In genomic region chr12:75560167-75560566, GRCh38 we compare ENCODE assay signal across 8 cellular contexts. TPM values are rescaled to one million over a fixed set of nuclear protein-coding genes. Genes with fewer than 3 reads are reported as not detected.
DNase-seq lines count a peak whose midpoint lies in the region; ATAC-seq and TF ChIP-seq lines count a peak whose summit lies in the region.

No MANE protein-coding gene starts in this region.

- ATAC-seq in body of pancreas (peak; percentile 80), GM21360 (IDR thresholded peaks at IDR 0.05; ENCODE audit: unreplicated experiment) (no peak)

- H3K9me3 ChIP-seq in body of pancreas, result no peaks in the 10 kb centered on the region

- in situ Hi-C loops in KBM-7 (cut with MboI; ENCODE audit: low pct_unique_long_range_greater_than_20kb, low sequenced_read_pairs), result no loop called here

- no peaks in the 10 kb centered on the region for H3K27me3 ChIP-seq in body of pancreas

- intact Hi-C loops in body of pancreas (cut with DNase I), result no loop called here

- 7 to 12% methylated on average over 2 of the region's 2 CpGs for WGBS in body of pancreas, 2 donors

- H3K4me3 ChIP-seq in body of pancreas, result no peak overlapping the region

- TF ChIP-seq POLR2A in body of pancreas (IDR thresholded peaks at IDR 0.05), result no peak

- H3K4me1 ChIP-seq in body of pancreas, result peaks cover 4% of the 10 kb centered on the region

- TF ChIP-seq CTCF in body of pancreas (IDR thresholded peaks at IDR 0.05), result peak in 6 of 7 experiments; percentile 21 to 65 (median 60)

- no peak overlapping the region for H3K27ac ChIP-seq in body of pancreas

- no peaks in the 10 kb centered on the region for H3K36me3 ChIP-seq in body of pancreas (replicated peaks in 1 of 2; ENCODE audit: insufficient read depth in 1 of 2, low read depth in 2 of 2)

- DNase-seq in DMS53 (lab: John Stamatoyannopoulos, UW) (peak; percentile 75), KBM-7 (peak; percentile 14), body of pancreas (peak in 1 of 4 donors; percentile 6), medulla oblongata (ENCODE audit: extremely low spot score) (peak; percentile 67), SHP77 treated with DMSO at 0.1 percent for 48 hours (lab: John Stamatoyannopoulos, UW) (no peak), GM19238 (ENCODE audit: insufficient read length, low spot score) (no peak), GF-D8 (lab: John Stamatoyannopoulos, UW) (no peak)

RNA-seq across cellular contexts. Expression of gene KRR1, which starts 48.8 kb away (rescaled TPM):
- total RNA-seq in body of pancreas, result 10 to 100 TPM in 1 of 2 donors, 1 to 10 TPM in 1; 9.3 to 33.9 TPM

Comparison
In these comparisons a context has a peak if more than half of its experiments do, and no peak if none do; other contexts are left out.
1. DNase-seq: peak in DMS53 (single experiment), KBM-7 (single experiment) and medulla oblongata (single experiment); none in SHP77 treated with DMSO at 0.1 percent for 48 hours (single experiment), GM19238 (single experiment) and GF-D8 (single experiment).